Comparison of ENCODE assay signal across 13 cellular contexts in the genomic region with DNA sequence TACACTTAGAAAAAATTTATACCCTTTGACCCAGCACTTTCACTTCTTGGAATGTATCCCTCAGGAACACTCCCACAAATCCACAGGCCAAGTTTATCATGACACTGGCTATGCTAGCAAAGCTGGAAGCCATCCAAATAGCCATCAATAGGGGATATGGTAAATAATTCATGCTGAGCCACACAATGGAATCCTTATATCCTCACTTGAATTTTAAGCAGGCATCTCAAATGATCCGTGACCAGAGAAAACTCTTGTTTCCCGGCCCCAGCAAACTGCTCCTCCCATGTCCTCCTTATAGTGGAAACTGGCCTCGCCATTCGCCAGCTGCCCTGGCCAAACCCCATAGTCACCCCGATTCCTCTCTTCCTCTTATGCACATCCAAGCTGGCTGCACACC. TPM values are rescaled to one million over a fixed set of nuclear protein-coding genes. Genes with fewer than 3 reads are reported as not detected.
A peak's percentile ranks its signal among the peaks of the same experiment; 100 is the strongest.
DNase-seq lines count a peak whose midpoint lies in the region; TF ChIP-seq lines count a peak whose summit lies in the region.
"Had no signal": no experiment of that assay in that cellular context is flagged by ENCODE, and none has a peak within 500 bp of the region (broad histone marks: within the 10 kb centered on the region; RNA-seq: fewer than 3 reads in every experiment).

No MANE protein-coding gene starts in this region.

- H3K36me3 ChIP-seq in endodermal cell (ENCODE audit: control insufficient read depth, insufficient read depth, low read length): no peaks in the 10 kb centered on the region
- H3K36me3 ChIP-seq: neutrophil had no signal

- H3K27me3 Mint-ChIP-seq in endodermal cell (ENCODE audit: insufficient read depth): peaks cover 4% of the 10 kb centered on the region

- no peaks in the 10 kb centered on the region for H3K9me3 ChIP-seq in endodermal cell (ENCODE audit: control insufficient read depth, low read length)
- H3K9me3 ChIP-seq: neutrophil had no signal

- no peak overlapping the region for H3K27ac Mint-ChIP-seq in endodermal cell
- H3K27ac Mint-ChIP-seq: activated naive CD4-positive, alpha-beta T cell treated with anti-CD3 and anti-CD28 coated beads for 36 hours had no signal

- no peaks in the 10 kb centered on the region for H3K4me1 ChIP-seq in endodermal cell (ENCODE audit: control insufficient read depth, insufficient read depth, low read length)

- peaks cover 8% of the 10 kb centered on the region for H3K4me1 Mint-ChIP-seq in endodermal cell

- peaks cover 6% of the 10 kb centered on the region for H3K27me3 ChIP-seq in endodermal cell (ENCODE audit: control insufficient read depth, insufficient read depth, low read length, poor library complexity, severe bottlenecking)
- H3K27me3 ChIP-seq: neutrophil had no signal

- no peak for TF ChIP-seq CTCF in endodermal cell (conservative IDR thresholded peaks at IDR 0.05)

- no peak overlapping the region for H3K4me3 ChIP-seq in endodermal cell (ENCODE audit: low read length)

- peaks cover 6% of the 10 kb centered on the region for H3K36me3 Mint-ChIP-seq in endodermal cell (ENCODE audit: low read depth)

- H3K4me3 Mint-ChIP-seq in endodermal cell: no peak overlapping the region
- H3K4me3 Mint-ChIP-seq: activated naive CD4-positive, alpha-beta T cell treated with anti-CD3 and anti-CD28 coated beads for 36 hours had no signal

- 45 to 64% methylated on average over 5 of the region's 5 CpGs for WGBS in endodermal cell (ENCODE audit: insufficient coverage in 1 of 2, insufficient read length in 1 of 2), 2 experiments

- DNase-seq in LoVo (ENCODE audit: low spot score) (peak; percentile 58), NCI-H345 treated with DMSO at 0.1 percent for 48 hours (lab: John Stamatoyannopoulos, UW; ENCODE audit: unreplicated experiment) (peak; percentile 98), endodermal cell (peak; percentile 71), mesenteric fat pad (ENCODE audit: low spot score) (no peak), SKM-1 (lab: John Stamatoyannopoulos, UW; ENCODE audit: unreplicated experiment) (no peak), EL (no peak)
- DNase-seq in activated CD4-positive, CD25-positive, alpha-beta regulatory T cell (lab: John Stamatoyannopoulos, UW): no peak
- DNase-seq: activated CD4-positive, alpha-beta T cell treated with anti-CD3 and anti-CD28 coated beads, Interleukin-2, amount 50 U/mL, for 4 hours; activated naive CD4-positive, alpha-beta T cell treated with anti-CD3 and anti-CD28 coated beads for 36 hours; DND-41; left colon; SW 1271 had no signal

- H3K27ac ChIP-seq in endodermal cell (ENCODE audit: low read depth, low read length): peak overlapping the region; percentile 21
- H3K27ac ChIP-seq: neutrophil had no signal

- H3K9ac ChIP-seq in endodermal cell (ENCODE audit: extremely low read depth, low read length, poor library complexity, severe bottlenecking): no peak overlapping the region

- no peaks in the 10 kb centered on the region for H3K9me3 Mint-ChIP-seq in endodermal cell
- H3K9me3 Mint-ChIP-seq: activated naive CD4-positive, alpha-beta T cell treated with anti-CD3 and anti-CD28 coated beads for 36 hours had no signal

RNA-seq across cellular contexts. Expression of gene GRIK5, which starts 37.6 kb away (rescaled TPM):
- 10 to 100 TPM; 21.6 to 38.7 TPM for total RNA-seq in endodermal cell
- 25.2 TPM for polyA plus RNA-seq in endodermal cell (2013, experiment 1 of 2)
- 21.7 TPM for polyA plus RNA-seq in endodermal cell (2013, experiment 2 of 2)
- 0.80 TPM for total RNA-seq in mesenteric fat pad

RNA-seq across cellular contexts. Expression of gene ATP1A3, which starts 38.4 kb away (rescaled TPM):
- total RNA-seq in endodermal cell (1 to 10 TPM in 1 of 2 donors, under 1 TPM in 1; 0.69 to 1.0 TPM), mesenteric fat pad (not detected)
- polyA plus RNA-seq in endodermal cell (2013, experiment 1 of 2): 28.4 TPM
- polyA plus RNA-seq in endodermal cell (2013, experiment 2 of 2): 21.8 TPM

RNA-seq across cellular contexts. Expression of gene ZNF574, which starts 43.5 kb away (rescaled TPM):
- total RNA-seq in endodermal cell (10 to 100 TPM; 20.9 to 22.1 TPM), mesenteric fat pad (8.9 TPM)
- 21.0 TPM for polyA plus RNA-seq in endodermal cell (2013, experiment 1 of 2)
- 18.5 TPM for polyA plus RNA-seq in endodermal cell (2013, experiment 2 of 2)

Comparison
In these comparisons a context has a peak if more than half of its experiments do, and no peak if none do; other contexts are left out.
1. DNase-seq: peak in LoVo (single experiment), NCI-H345 treated with DMSO at 0.1 percent for 48 hours (single experiment) and endodermal cell (single experiment); none in mesenteric fat pad (single experiment), SKM-1 (single experiment), EL (single experiment) and activated CD4-positive, CD25-positive, alpha-beta regulatory T cell (0 of 4).
2. RNA of gene GRIK5, which starts 37.6 kb away (total RNA-seq): 21.6 to 38.7 TPM in endodermal cell; 0.80 TPM in mesenteric fat pad (single experiment); every median in the first group is over 10 times any median in the second.